In the genomic region with DNA sequence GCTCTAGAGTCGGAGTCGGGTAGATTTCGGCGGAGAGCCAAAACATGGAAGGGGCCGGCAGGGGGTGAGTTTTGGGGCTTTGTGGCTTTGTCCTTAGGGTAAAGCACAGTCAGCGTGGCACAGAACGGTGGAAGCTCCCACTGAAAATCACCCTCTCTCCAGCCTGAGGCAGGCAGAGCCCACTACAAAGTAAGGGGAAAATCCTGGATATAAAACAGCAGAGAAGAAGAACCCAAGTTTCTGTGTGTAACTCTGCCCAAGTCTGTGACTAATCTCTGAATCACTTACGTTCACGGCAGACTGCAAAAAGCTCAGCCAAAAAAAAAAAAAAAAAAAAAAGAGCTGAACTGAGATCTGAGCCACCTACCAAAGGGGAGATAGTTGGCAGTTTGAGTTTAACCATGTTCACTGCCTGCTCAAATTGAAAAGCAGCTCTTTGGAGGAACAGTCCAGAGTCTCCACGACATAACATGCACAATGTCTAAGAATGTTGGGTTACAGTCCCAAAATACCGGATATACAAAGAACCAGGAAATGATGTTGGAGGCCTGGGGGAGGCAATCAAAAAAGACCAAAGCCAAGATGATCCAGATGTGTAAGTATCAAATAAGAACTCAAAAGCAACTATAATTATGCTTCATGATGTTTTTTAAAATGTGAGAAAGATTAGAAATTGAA, we compare ENCODE assay signal across 8 cellular contexts. TPM values are rescaled to one million over a fixed set of nuclear protein-coding genes. Genes with fewer than 3 reads are reported as not detected.
DNase-seq lines count a peak whose midpoint lies in the region; ATAC-seq and TF ChIP-seq lines count a peak whose summit lies in the region.
"Had no signal": no experiment of that assay in that cellular context is flagged by ENCODE, and none has a peak within 500 bp of the region (broad histone marks: within the 10 kb centered on the region; RNA-seq: fewer than 3 reads in every experiment).

No MANE protein-coding gene starts in this region.

- ATAC-seq in WTC11 (peak; percentile 29; the same call in 1 of the 2 replicates), left ventricle myocardium superior (peak; percentile 52), GM21515 (IDR thresholded peaks at IDR 0.05; ENCODE audit: unreplicated experiment) (no peak), HG02759 (IDR thresholded peaks at IDR 0.05; ENCODE audit: unreplicated experiment) (no peak)

- H3K4me3 ChIP-seq in subcutaneous abdominal adipose tissue (ENCODE audit: low read depth in 1 of 5, low read length in 5 of 5) = peak overlapping the region; percentile 39 to 67 (median 56)
- no peak overlapping the region for H3K4me3 ChIP-seq in CD4-positive, alpha-beta memory T cell (ENCODE audit: low read length in 2 of 2)

- POLR2A ChIA-PET in WTC11 (lab: Charles Lee) = interaction anchor here (0.5 to 0.7 kb wide), 2 partner anchors 306 to 323 kb away, joined by 3 to 4 read pairs; no protein-coding TSS in a partner anchor
- POLR2A ChIA-PET in CD4-positive, alpha-beta memory T cell (lab: Charles Lee; ENCODE audit: partially characterized antibody) = no interaction called here

- peaks cover 4% of the 10 kb centered on the region; the same call in 1 of the 2 replicates for H3K9me3 Mint-ChIP-seq in HFFc6
- no peaks in the 10 kb centered on the region for H3K9me3 Mint-ChIP-seq in WTC11
- peaks cover 0 to 12% (median 0%) of the 10 kb centered on the region in 8 donors for H3K9me3 Mint-ChIP-seq in CD4-positive, alpha-beta memory T cell

- CTCF ChIA-PET in WTC11 (lab: Charles Lee) = interaction anchor here (0.6 to 0.9 kb wide), 3 partner anchors 23 to 204 kb away, joined by 3 read pairs; no protein-coding TSS in a partner anchor
- CTCF ChIA-PET in CD4-positive, alpha-beta memory T cell (lab: Charles Lee; ENCODE audit: partially characterized antibody) = interaction anchor here (0.6 kb wide), 1 partner anchor 1783 kb away, joined by 3 read pairs; no protein-coding TSS in a partner anchor

- peaks cover 0 to 11% (median 10%) of the 10 kb centered on the region in 5 donors for H3K4me1 ChIP-seq in subcutaneous abdominal adipose tissue (ENCODE audit: control insufficient read depth in 5 of 5, insufficient read depth in 5 of 5, low read length in 5 of 5)
- no peaks in the 10 kb centered on the region for H3K4me1 ChIP-seq in CD4-positive, alpha-beta memory T cell (ENCODE audit: insufficient read depth, low read length)

- H3K36me3 Mint-ChIP-seq in HFFc6 (ENCODE audit: low read depth) (peaks cover 20% of the 10 kb centered on the region), WTC11 (no peaks in the 10 kb centered on the region)
- peaks cover 13 to 14% of the 10 kb centered on the region in 2 donors for H3K36me3 Mint-ChIP-seq in CD4-positive, alpha-beta memory T cell

- H3K9ac ChIP-seq in subcutaneous abdominal adipose tissue (ENCODE audit: low read length in 5 of 5) = peak overlapping the region in 2 of 5 donors; percentile 47 to 53

- H3K27ac Mint-ChIP-seq in HFFc6 (peak overlapping the region; percentile 68), WTC11 (no peak overlapping the region)
- no peak overlapping the region for H3K27ac Mint-ChIP-seq in CD4-positive, alpha-beta memory T cell

- no peaks in the 10 kb centered on the region for H3K27me3 ChIP-seq in subcutaneous abdominal adipose tissue (ENCODE audit: control insufficient read depth in 5 of 5, insufficient read depth in 4 of 5, low read length in 5 of 5)
- no peaks in the 10 kb centered on the region for H3K27me3 ChIP-seq in CD4-positive, alpha-beta memory T cell (ENCODE audit: insufficient read depth, low read length)

- peaks cover 0 to 16% (median 10%) of the 10 kb centered on the region in 5 donors for H3K36me3 ChIP-seq in subcutaneous abdominal adipose tissue (ENCODE audit: control insufficient read depth in 5 of 5, insufficient read depth in 5 of 5, low read length in 5 of 5)
- H3K36me3 ChIP-seq in CD4-positive, alpha-beta memory T cell (ENCODE audit: insufficient read depth, low read length) = no peaks in the 10 kb centered on the region

- peak; percentile 72 for DNase-seq in HFFc6
- no peak for DNase-seq in WTC11 (ENCODE audit: low spot score)
- no peak for DNase-seq in left ventricle myocardium superior
- no peak for DNase-seq in CD4-positive, alpha-beta memory T cell
- DNase-seq: activated naive CD4-positive, alpha-beta T cell treated with anti-CD3 and anti-CD28 coated beads, Interleukin-2, amount 50 U/mL, for 16 hours had no signal

- no peaks in the 10 kb centered on the region for H3K9me3 ChIP-seq in subcutaneous abdominal adipose tissue (ENCODE audit: control insufficient read depth in 5 of 5, low read length in 5 of 5)
- H3K9me3 ChIP-seq in CD4-positive, alpha-beta memory T cell (ENCODE audit: control insufficient read depth in 1 of 2, low read length in 2 of 2) = no peaks in the 10 kb centered on the region

- peak overlapping the region; percentile 27 for H3K27ac ChIP-seq in subcutaneous abdominal adipose tissue (ENCODE audit: low read depth, low read length)
- no peak overlapping the region for H3K27ac ChIP-seq in CD4-positive, alpha-beta memory T cell (ENCODE audit: low read depth, low read length)

- H3K27me3 Mint-ChIP-seq in HFFc6 (ENCODE audit: insufficient read depth) (peaks cover 2% of the 10 kb centered on the region; the same call in 1 of the 2 replicates), WTC11 (ENCODE audit: low read depth) (no peaks in the 10 kb centered on the region)
- no peaks in the 10 kb centered on the region for H3K27me3 Mint-ChIP-seq in CD4-positive, alpha-beta memory T cell

- H3K4me3 Mint-ChIP-seq in HFFc6 (peak overlapping the region; percentile 83), WTC11 (no peak overlapping the region)
- H3K4me3 Mint-ChIP-seq in CD4-positive, alpha-beta memory T cell = no peak overlapping the region

- H3K4me1 Mint-ChIP-seq in HFFc6 (ENCODE audit: low read depth) = peaks cover 24% of the 10 kb centered on the region
- H3K4me1 Mint-ChIP-seq in WTC11 = peaks cover 8% of the 10 kb centered on the region
- no peaks in the 10 kb centered on the region for H3K4me1 Mint-ChIP-seq in CD4-positive, alpha-beta memory T cell

- intact Hi-C loops in left ventricle myocardium superior (cut with micrococcal nuclease) = no loop called here
- intact Hi-C loops in CD4-positive, alpha-beta memory T cell (cut with micrococcal nuclease) = no loop called here

- TF ChIP-seq CTCF in HFFc6 (IDR thresholded peaks at IDR 0.05) (no peak), WTC11 (IDR thresholded peaks at IDR 0.05) (no peak)

TF ChIP-seq in WTC11, 78 proteins besides CTCF, POLR2A, EP300 and RAD21:
- TF ChIP-seq, protein P1, sequence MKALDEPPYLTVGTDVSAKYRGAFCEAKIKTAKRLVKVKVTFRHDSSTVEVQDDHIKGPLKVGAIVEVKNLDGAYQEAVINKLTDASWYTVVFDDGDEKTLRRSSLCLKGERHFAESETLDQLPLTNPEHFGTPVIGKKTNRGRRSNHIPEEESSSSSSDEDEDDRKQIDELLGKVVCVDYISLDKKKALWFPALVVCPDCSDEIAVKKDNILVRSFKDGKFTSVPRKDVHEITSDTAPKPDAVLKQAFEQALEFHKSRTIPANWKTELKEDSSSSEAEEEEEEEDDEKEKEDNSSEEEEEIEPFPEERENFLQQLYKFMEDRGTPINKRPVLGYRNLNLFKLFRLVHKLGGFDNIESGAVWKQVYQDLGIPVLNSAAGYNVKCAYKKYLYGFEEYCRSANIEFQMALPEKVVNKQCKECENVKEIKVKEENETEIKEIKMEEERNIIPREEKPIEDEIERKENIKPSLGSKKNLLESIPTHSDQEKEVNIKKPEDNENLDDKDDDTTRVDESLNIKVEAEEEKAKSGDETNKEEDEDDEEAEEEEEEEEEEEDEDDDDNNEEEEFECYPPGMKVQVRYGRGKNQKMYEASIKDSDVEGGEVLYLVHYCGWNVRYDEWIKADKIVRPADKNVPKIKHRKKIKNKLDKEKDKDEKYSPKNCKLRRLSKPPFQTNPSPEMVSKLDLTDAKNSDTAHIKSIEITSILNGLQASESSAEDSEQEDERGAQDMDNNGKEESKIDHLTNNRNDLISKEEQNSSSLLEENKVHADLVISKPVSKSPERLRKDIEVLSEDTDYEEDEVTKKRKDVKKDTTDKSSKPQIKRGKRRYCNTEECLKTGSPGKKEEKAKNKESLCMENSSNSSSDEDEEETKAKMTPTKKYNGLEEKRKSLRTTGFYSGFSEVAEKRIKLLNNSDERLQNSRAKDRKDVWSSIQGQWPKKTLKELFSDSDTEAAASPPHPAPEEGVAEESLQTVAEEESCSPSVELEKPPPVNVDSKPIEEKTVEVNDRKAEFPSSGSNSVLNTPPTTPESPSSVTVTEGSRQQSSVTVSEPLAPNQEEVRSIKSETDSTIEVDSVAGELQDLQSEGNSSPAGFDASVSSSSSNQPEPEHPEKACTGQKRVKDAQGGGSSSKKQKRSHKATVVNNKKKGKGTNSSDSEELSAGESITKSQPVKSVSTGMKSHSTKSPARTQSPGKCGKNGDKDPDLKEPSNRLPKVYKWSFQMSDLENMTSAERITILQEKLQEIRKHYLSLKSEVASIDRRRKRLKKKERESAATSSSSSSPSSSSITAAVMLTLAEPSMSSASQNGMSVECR (CRISPR knock-in tag; IDR thresholded peaks at IDR 0.05; ENCODE audit: borderline replicate concordance) = no peak
- TF ChIP-seq MYBL2 (CRISPR knock-in tag; IDR thresholded peaks at IDR 0.05) = no peak
- no peak for TF ChIP-seq NR3C1 (CRISPR knock-in tag; conservative IDR thresholded peaks at IDR 0.05; ENCODE audit: low read depth)
- TF ChIP-seq OVOL2 (CRISPR knock-in tag; IDR thresholded peaks at IDR 0.05; ENCODE audit: borderline replicate concordance) = no peak

RNA-seq across cellular contexts. Expression of a gene that starts 26.7 kb away (rescaled TPM):
- not detected for total RNA-seq in HFFc6 (2021; fragmentation: NEBNext Ultra II Directional; extraction: Animal tissue kit (Norgen Biotek cat#: 25700))
- total RNA-seq in WTC11 (2021) = not detected in 3 replicates
- total RNA-seq in left ventricle myocardium superior = not detected
- not detected for total RNA-seq in CD4-positive, alpha-beta memory T cell
- polyA plus RNA-seq in CD4-positive, alpha-beta memory T cell = not detected

Comparison
In these comparisons a context has a peak if more than half of its experiments do, and no peak if none do; other contexts are left out.
1. ATAC-seq: peak in WTC11 (single experiment) and left ventricle myocardium superior (single experiment); none in GM21515 (single experiment) and HG02759 (single experiment).
2. H3K4me3 ChIP-seq: peak in subcutaneous abdominal adipose tissue (5 of 5); none in CD4-positive, alpha-beta memory T cell (0 of 2).